1 cellular context compared by ENCODE assay signal in the genomic region with DNA sequence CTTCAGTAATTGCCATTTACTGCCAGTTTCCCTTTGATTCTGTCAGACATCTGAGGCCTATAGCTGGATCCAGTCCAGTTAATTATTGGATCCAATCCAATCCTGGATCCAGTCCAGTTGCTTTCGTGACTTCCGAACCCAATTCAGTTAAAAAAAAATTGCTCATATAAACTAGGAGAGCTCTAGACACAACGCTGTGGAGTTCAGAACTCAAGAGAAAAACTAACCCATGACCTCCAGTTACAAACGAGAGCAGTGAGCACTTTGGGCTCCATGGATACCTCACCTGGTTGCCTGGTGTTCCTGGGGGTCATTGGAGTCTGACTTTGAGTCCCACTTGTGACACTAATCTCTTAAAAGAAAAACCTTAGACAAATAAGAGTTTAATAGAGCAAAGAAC.
TF ChIP-seq lines count a peak whose summit lies in the region.

No MANE protein-coding gene starts in this region.

TF ChIP-seq in endothelial cell of umbilical vein, 7 proteins besides CTCF, POLR2A, EP300 and RAD21:
- no peak for TF ChIP-seq JUN (IDR thresholded peaks at IDR 0.05; ENCODE audit: borderline replicate concordance, insufficient read depth, insufficient read length, low read depth)
- TF ChIP-seq POLR2AphosphoS5 (IDR thresholded peaks at IDR 0.05; ENCODE audit: insufficient read depth, low read depth, low read length) = no peak
- TF ChIP-seq FOS (IDR thresholded peaks at IDR 0.05; ENCODE audit: borderline replicate concordance, insufficient read depth, low read length) = no peak
- no peak for TF ChIP-seq GATA2 (IDR thresholded peaks at IDR 0.05; ENCODE audit: insufficient read depth, insufficient read length, low read depth, low read length)
- no peak for TF ChIP-seq EZH2 (IDR thresholded peaks at IDR 0.05; ENCODE audit: borderline replicate concordance, low read depth, low read length, severe bottlenecking)
- TF ChIP-seq, protein P1, sequence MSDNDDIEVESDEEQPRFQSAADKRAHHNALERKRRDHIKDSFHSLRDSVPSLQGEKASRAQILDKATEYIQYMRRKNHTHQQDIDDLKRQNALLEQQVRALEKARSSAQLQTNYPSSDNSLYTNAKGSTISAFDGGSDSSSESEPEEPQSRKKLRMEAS (IDR thresholded peaks at IDR 0.05; ENCODE audit: insufficient read depth, insufficient read length) = no peak
- TF ChIP-seq MYC (IDR thresholded peaks at IDR 0.05; ENCODE audit: low read depth, low read length) = no peak
